34 cellular contexts compared by ENCODE assay signal in genomic region chr7:106885652-106886051, GRCh38. TPM values are rescaled to one million over a fixed set of nuclear protein-coding genes. Genes with fewer than 3 reads are reported as not detected.
"Had no signal": no experiment of that assay in that cellular context is flagged by ENCODE, and none has a peak within 500 bp of the region (broad histone marks: within the 10 kb centered on the region; RNA-seq: fewer than 3 reads in every experiment).

No MANE protein-coding gene starts in this region.

- H2AFZ ChIP-seq: PC-9 had no signal

- ATAC-seq: activated T-cell treated with anti-CD3 and anti-CD28 coated beads, Interleukin-2, amount 50 U/mL, for 72 hours had no signal

- H3K4me3 Mint-ChIP-seq: activated B cell treated with CpG ODN at 0.5 μM for 24 hours; activated CD4-positive, alpha-beta memory T cell treated with anti-CD3 and anti-CD28 coated beads for 36 hours; activated naive CD4-positive, alpha-beta T cell treated with anti-CD3 and anti-CD28 coated beads, Interleukin-2, amount 50 U/mL, for 24 hours; activated T-cell treated with anti-CD3 and anti-CD28 coated beads, Interleukin-2, amount 50 U/mL, for 72 hours had no signal

- DNase-seq: activated B cell treated with CpG ODN at 0.5 μM for 24 hours; activated CD4-positive, alpha-beta memory T cell treated with anti-CD3 and anti-CD28 coated beads for 36 hours; activated CD4-positive, alpha-beta T cell treated with anti-CD3 and anti-CD28 coated beads for 4 hours; activated CD4-positive, alpha-beta T cell treated with anti-CD3 and anti-CD28 coated beads, Interleukin-2, amount 50 U/mL, for 1 hour; activated CD4-positive, CD25-positive, alpha-beta regulatory T cell treated with anti-CD3 and anti-CD28 coated beads, Interleukin-2, amount 50 U/mL, for 72 hours; activated CD8-positive, alpha-beta memory T cell treated with anti-CD3 and anti-CD28 coated beads, Interleukin-2, amount 50 U/mL, for 4 hours; activated gamma-delta T cell; activated naive CD4-positive, alpha-beta T cell treated with Interleukin-2 at 50 U/mL for 16 hours; activated T-cell treated with anti-CD3 and anti-CD28 coated beads, Interleukin-2, amount 50 U/mL, for 1 hour; activated T-cell treated with anti-CD3 and anti-CD28 coated beads, Interleukin-2, amount 50 U/mL, for 72 hours; amniotic stem cell; aorta; brain microvascular endothelial cell; central memory CD4-positive, alpha-beta T cell; Kasumi-1; KG1; NCI-H1092 treated with DMSO at 0.1 percent for 48 hours; NCI-H1436; NCI-H1694; NCI-H1930; NCI-H2081 treated with DMSO at 0.1 percent for 48 hours; NCI-H345; NCI-H524 treated with DMSO at 0.1 percent for 48 hours; PC-9; Right ventricle myocardium superior; SW 1271; T-helper 1 cell; T-helper 2 cell; T-helper 9 cell had no signal

- H3K36me3 ChIP-seq: brain microvascular endothelial cell had no signal

- H3K4me2 ChIP-seq: PC-9 had no signal

- FAIRE-seq: RCC 7860 had no signal

- H3K27me3 ChIP-seq: brain microvascular endothelial cell had no signal

- H3K27ac Mint-ChIP-seq: activated CD4-positive, alpha-beta memory T cell treated with anti-CD3 and anti-CD28 coated beads for 36 hours; activated T-cell treated with anti-CD3 and anti-CD28 coated beads, Interleukin-2, amount 50 U/mL, for 72 hours; activated T-helper 2 cell treated with anti-CD3 and anti-CD28 coated beads, Interferon-gamma antibody, Interleukin-2, Interleukin-4, amounts not matched to agents 10 μg/mL and 5 μg/mL and 100 μg/mL, durations not matched to agents 14 hours and 24 hours and 36 hours had no signal

- H3K9me3 Mint-ChIP-seq: activated B cell treated with CpG ODN at 0.5 μM for 24 hours; activated CD4-positive, alpha-beta memory T cell treated with anti-CD3 and anti-CD28 coated beads for 36 hours; activated naive CD4-positive, alpha-beta T cell treated with anti-CD3 and anti-CD28 coated beads, Interleukin-2, amount 50 U/mL, for 24 hours; activated T-cell treated with anti-CD3 and anti-CD28 coated beads, Interleukin-2, amount 50 U/mL, for 72 hours; activated T-helper 2 cell treated with anti-CD3 and anti-CD28 coated beads, Interferon-gamma antibody, Interleukin-2, Interleukin-4, amounts not matched to agents 10 μg/mL and 5 μg/mL and 100 μg/mL, durations not matched to agents 14 hours and 24 hours and 36 hours had no signal

- H3K27ac ChIP-seq: brain microvascular endothelial cell, PC-9, VCaP had no signal

- H3K27me3 Mint-ChIP-seq: activated B cell treated with CpG ODN at 0.5 μM for 24 hours; activated CD4-positive, alpha-beta memory T cell treated with anti-CD3 and anti-CD28 coated beads for 36 hours; activated naive CD4-positive, alpha-beta T cell treated with anti-CD3 and anti-CD28 coated beads, Interleukin-2, amount 50 U/mL, for 24 hours had no signal

- H3K4me3 ChIP-seq: PC-9 had no signal

RNA-seq across cellular contexts. Expression of gene PIK3CG, which starts 20.6 kb away (rescaled TPM):
- total RNA-seq: NCI-H460, PC-9 had no signal
